In the genomic region with DNA sequence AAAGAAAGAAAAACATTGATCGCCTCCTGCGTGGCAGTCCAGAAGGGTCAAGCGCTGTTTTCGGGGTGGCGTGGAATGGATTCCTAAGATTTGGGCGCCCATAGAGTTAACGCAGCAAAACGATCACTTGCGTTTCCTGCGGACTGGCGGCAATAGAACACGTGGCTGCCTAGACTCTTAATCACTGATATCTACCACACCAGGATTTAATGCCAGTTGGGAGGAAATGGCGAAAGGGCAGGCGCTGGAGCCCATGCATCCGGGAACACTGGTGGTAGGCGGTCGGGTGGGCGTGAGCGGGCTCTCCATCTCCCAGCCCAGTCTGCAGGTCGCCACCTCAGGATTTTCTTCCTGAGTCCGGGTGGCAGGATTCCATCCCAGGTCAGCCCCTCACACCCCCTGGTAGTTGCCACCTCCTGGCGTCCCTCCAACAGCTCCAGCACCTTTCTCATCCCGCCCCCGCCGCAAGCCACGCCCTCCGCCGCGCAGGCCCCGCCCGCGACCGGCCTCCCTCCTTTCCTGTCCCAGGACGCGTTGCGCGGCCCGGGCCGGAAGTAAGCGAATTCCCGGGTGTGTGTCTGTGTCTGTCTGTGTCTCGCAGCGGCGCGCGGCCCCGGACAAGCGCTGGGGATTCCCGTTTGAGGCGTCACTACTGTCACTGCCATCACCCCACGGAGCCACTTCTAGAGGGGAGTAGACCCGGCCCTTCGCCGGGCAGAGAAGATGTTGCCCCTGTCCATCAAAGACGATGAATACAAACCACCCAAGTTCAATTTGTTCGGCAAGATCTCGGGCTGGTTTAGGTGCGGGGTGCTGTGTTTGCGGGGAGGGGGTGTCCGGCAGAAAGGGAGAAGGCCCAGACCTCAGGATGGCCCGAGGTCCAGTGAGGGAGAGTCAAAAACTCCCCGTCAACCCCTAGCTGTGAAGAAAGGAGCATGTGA, we compare ENCODE assay signal across 1 cellular context.
TF ChIP-seq lines count a peak whose summit lies in the region.

A gene with protein sequence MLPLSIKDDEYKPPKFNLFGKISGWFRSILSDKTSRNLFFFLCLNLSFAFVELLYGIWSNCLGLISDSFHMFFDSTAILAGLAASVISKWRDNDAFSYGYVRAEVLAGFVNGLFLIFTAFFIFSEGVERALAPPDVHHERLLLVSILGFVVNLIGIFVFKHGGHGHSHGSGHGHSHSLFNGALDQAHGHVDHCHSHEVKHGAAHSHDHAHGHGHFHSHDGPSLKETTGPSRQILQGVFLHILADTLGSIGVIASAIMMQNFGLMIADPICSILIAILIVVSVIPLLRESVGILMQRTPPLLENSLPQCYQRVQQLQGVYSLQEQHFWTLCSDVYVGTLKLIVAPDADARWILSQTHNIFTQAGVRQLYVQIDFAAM (plus strand): TSS at position 551 of the 941 bp plus-strand sequence. CDS start 173 bp downstream, at position 724.

TF ChIP-seq in GM12878, 131 proteins besides CTCF, POLR2A, EP300 and RAD21 (continued from another document):
- peak; percentile 39 for TF ChIP-seq RELA (IDR thresholded peaks at IDR 0.05; ENCODE audit: borderline replicate concordance, partially characterized antibody)
- TF ChIP-seq NR2F1 (conservative IDR thresholded peaks at IDR 0.05) = 0 out of 2 replicates have a peak, but pooled peaks have one; percentile 28
- TF ChIP-seq SMAD5 (IDR thresholded peaks at IDR 0.05; ENCODE audit: low read depth) = 0 out of 2 replicates have a peak, but pooled peaks have one; percentile 52
- TF ChIP-seq PAX8 (IDR thresholded peaks at IDR 0.05) = no peak
- TF ChIP-seq, protein P1, sequence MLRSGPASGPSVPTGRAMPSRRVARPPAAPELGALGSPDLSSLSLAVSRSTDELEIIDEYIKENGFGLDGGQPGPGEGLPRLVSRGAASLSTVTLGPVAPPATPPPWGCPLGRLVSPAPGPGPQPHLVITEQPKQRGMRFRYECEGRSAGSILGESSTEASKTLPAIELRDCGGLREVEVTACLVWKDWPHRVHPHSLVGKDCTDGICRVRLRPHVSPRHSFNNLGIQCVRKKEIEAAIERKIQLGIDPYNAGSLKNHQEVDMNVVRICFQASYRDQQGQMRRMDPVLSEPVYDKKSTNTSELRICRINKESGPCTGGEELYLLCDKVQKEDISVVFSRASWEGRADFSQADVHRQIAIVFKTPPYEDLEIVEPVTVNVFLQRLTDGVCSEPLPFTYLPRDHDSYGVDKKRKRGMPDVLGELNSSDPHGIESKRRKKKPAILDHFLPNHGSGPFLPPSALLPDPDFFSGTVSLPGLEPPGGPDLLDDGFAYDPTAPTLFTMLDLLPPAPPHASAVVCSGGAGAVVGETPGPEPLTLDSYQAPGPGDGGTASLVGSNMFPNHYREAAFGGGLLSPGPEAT (IDR thresholded peaks at IDR 0.05; ENCODE audit: low read depth) = 0 out of 2 replicates have a peak, but pooled peaks have one; percentile 62
- peak; percentile 48; the same call in 1 of the 2 replicates for TF ChIP-seq TBL1XR1 (IDR thresholded peaks at IDR 0.05; ENCODE audit: low read depth, low read length)
- TF ChIP-seq MYC (IDR thresholded peaks at IDR 0.05; ENCODE audit: insufficient read depth, insufficient read length, insufficient replicate concordance, low read length, severe bottlenecking) = no peak
- peak; percentile 83 for TF ChIP-seq IKZF1 (conservative IDR thresholded peaks at IDR 0.05)
- TF ChIP-seq POLR2AphosphoS5 (IDR thresholded peaks at IDR 0.05; ENCODE audit: low read length) = no peak
- TF ChIP-seq, protein P2, sequence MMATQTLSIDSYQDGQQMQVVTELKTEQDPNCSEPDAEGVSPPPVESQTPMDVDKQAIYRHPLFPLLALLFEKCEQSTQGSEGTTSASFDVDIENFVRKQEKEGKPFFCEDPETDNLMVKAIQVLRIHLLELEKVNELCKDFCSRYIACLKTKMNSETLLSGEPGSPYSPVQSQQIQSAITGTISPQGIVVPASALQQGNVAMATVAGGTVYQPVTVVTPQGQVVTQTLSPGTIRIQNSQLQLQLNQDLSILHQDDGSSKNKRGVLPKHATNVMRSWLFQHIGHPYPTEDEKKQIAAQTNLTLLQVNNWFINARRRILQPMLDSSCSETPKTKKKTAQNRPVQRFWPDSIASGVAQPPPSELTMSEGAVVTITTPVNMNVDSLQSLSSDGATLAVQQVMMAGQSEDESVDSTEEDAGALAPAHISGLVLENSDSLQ (IDR thresholded peaks at IDR 0.05) = peak; percentile 93
- 0 out of 2 replicates have a peak, but pooled peaks have one; percentile 28 for TF ChIP-seq NBN (IDR thresholded peaks at IDR 0.05)
- peak; percentile 54; the same call in 1 of the 2 replicates for TF ChIP-seq YY1 (IDR thresholded peaks at IDR 0.05; ENCODE audit: low read depth, low read length)
TF ChIP-seq in GM12878: peak in this region for 41.
